In genomic region chr1:65198095-65198494, GRCh38 we compare ENCODE assay signal across 15 cellular contexts.
"Had no signal": no experiment of that assay in that cellular context is flagged by ENCODE, and none has a peak within 500 bp of the region (broad histone marks: within the 10 kb centered on the region; RNA-seq: fewer than 3 reads in every experiment).

No MANE protein-coding gene starts in this region.

- H3K36me3 ChIP-seq: upper lobe of left lung had no signal

- DNase-seq: activated CD4-positive, alpha-beta T cell treated with anti-CD3 and anti-CD28 coated beads, Interleukin-2, amount 50 U/mL, for 48 hours; activated CD8-positive, alpha-beta memory T cell treated with anti-CD3 and anti-CD28 coated beads, Interleukin-2, amount 10 ng/mL, durations not matched to agents 7 days and 5 days; activated gamma-delta T cell; activated T-cell treated with anti-CD3 and anti-CD28 coated beads, Interleukin-2, amount 50 U/mL, for 24 hours; hypothalamus; nucleus accumbens; right cardiac atrium; stimulated activated CD4-positive, alpha-beta T cell treated with anti-CD3 and anti-CD28 coated beads, Interleukin-2, amount 100 ng/mL, for 24 hours; stimulated activated naive CD4-positive, alpha-beta T cell; upper lobe of left lung had no signal

- H3K9me3 Mint-ChIP-seq: activated T-cell treated with anti-CD3 and anti-CD28 coated beads, Interleukin-2, amount 50 U/mL, for 24 hours; natural killer cell treated with Interleukin-12 subunit alpha and Interleukin-12 subunit beta and Interleukin-15 and Interleukin-18, amount 100 ng/mL, for 72 hours had no signal

- H3K27me3 ChIP-seq: ascending aorta, suprapubic skin, upper lobe of left lung had no signal

- H3K4me3 Mint-ChIP-seq: activated CD8-positive, alpha-beta memory T cell treated with anti-CD3 and anti-CD28 coated beads, Interleukin-2, amount 10 ng/mL, durations not matched to agents 7 days and 5 days; activated naive CD8-positive, alpha-beta T cell; activated T-cell treated with anti-CD3 and anti-CD28 coated beads, Interleukin-2, amount 50 U/mL, for 24 hours; natural killer cell treated with Interleukin-12 subunit alpha and Interleukin-12 subunit beta and Interleukin-15 and Interleukin-18, amount 100 ng/mL, for 72 hours had no signal

- H3K27me3 Mint-ChIP-seq: activated CD8-positive, alpha-beta memory T cell treated with anti-CD3 and anti-CD28 coated beads, Interleukin-2, amount 10 ng/mL, durations not matched to agents 7 days and 5 days had no signal

- H3K27ac ChIP-seq: ascending aorta, suprapubic skin, upper lobe of left lung had no signal

- H3K4me3 ChIP-seq: ascending aorta, suprapubic skin, upper lobe of left lung had no signal

- H3K4me1 ChIP-seq: suprapubic skin had no signal

- H3K36me3 Mint-ChIP-seq: activated naive CD8-positive, alpha-beta T cell; natural killer cell treated with Interleukin-12 subunit alpha and Interleukin-12 subunit beta and Interleukin-15 and Interleukin-18, amount 100 ng/mL, for 72 hours had no signal

- ATAC-seq: activated CD8-positive, alpha-beta memory T cell treated with anti-CD3 and anti-CD28 coated beads, Interleukin-2, amount 10 ng/mL, durations not matched to agents 7 days and 5 days; natural killer cell treated with Interleukin-12 subunit alpha and Interleukin-12 subunit beta and Interleukin-15 and Interleukin-18, amount 100 ng/mL, for 72 hours; SK-N-SH treated with all-trans-retinoic acid at 6 μM for 48 hours had no signal

- H3K27ac Mint-ChIP-seq: activated CD8-positive, alpha-beta memory T cell treated with anti-CD3 and anti-CD28 coated beads, Interleukin-2, amount 10 ng/mL, durations not matched to agents 7 days and 5 days; activated naive CD8-positive, alpha-beta T cell; activated T-cell treated with anti-CD3 and anti-CD28 coated beads, Interleukin-2, amount 50 U/mL, for 24 hours; natural killer cell treated with Interleukin-12 subunit alpha and Interleukin-12 subunit beta and Interleukin-15 and Interleukin-18, amount 100 ng/mL, for 72 hours had no signal

- H3K9me3 ChIP-seq: ascending aorta, suprapubic skin, upper lobe of left lung had no signal
